1 cellular context compared by ENCODE assay signal in the genomic region with DNA sequence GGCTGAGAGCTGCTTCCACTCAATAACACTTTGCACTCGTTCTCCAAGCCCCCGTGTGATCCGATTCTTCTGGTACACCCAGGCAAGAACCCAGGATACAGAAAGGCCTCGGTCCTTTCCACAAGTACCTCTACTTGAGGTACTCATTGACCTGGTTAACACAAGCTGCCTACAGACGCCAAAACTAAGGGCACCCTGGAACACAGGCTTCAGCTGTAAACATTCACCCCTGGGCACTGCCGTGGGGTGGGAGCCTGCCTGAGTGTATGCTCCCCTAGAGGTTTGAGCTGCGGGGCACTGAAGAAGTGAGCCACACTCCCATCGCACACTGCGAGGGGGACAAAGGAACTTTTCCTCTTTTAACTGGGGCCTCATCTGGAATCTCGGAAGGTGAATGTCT.
TF ChIP-seq lines count a peak whose summit lies in the region.

No MANE protein-coding gene starts in this region.

TF ChIP-seq in H1, 55 proteins besides CTCF, POLR2A, EP300 and RAD21:
- TF ChIP-seq SIRT6 (IDR thresholded peaks at IDR 0.05; ENCODE audit: low read length) (no peak), TEAD4 (IDR thresholded peaks at IDR 0.05; ENCODE audit: low read depth, low read length) (no peak), SIX5 (IDR thresholded peaks at IDR 0.05; ENCODE audit: low read depth, low read length) (no peak), KDM4A (IDR thresholded peaks at IDR 0.05; ENCODE audit: low read depth, low read length, severe bottlenecking) (peak; percentile 23), GTF2F1 (IDR thresholded peaks at IDR 0.05; ENCODE audit: borderline replicate concordance, low read depth, low read length) (no peak), TBP (IDR thresholded peaks at IDR 0.05; ENCODE audit: low read depth, low read length) (no peak)
